17 cellular contexts compared by ENCODE assay signal in genomic region chr18:74478876-74479275, GRCh38. TPM values are rescaled to one million over a fixed set of nuclear protein-coding genes. Genes with fewer than 3 reads are reported as not detected.
DNase-seq lines count a peak whose midpoint lies in the region; ATAC-seq, FAIRE-seq and TF ChIP-seq lines count a peak whose summit lies in the region.
"Had no signal": no experiment of that assay in that cellular context is flagged by ENCODE, and none has a peak within 500 bp of the region (broad histone marks: within the 10 kb centered on the region; RNA-seq: fewer than 3 reads in every experiment).

No MANE protein-coding gene starts in this region.

- H2AK5ac ChIP-seq in trophoblast cell (ENCODE audit: low read length) = no peak overlapping the region

- no peak overlapping the region for H3K9ac ChIP-seq in trophoblast cell (ENCODE audit: low read length)

- whole genome bisulfite sequencing in trophoblast cell (ENCODE audit: extremely low coverage, insufficient coverage, insufficient read length) = no CpG with 5 or more reads among the region's 6 CpGs

- no peak overlapping the region for H3K27ac ChIP-seq in trophoblast cell (ENCODE audit: low read depth, low read length)
- H3K27ac ChIP-seq: RWPE1 had no signal

- H3K79me1 ChIP-seq in trophoblast cell (ENCODE audit: low read length) = no peaks in the 10 kb centered on the region

- no peak overlapping the region for H3K14ac ChIP-seq in trophoblast cell (ENCODE audit: low read length)

- FAIRE-seq in bronchial epithelial cell (lab: Jason Lieb, UNC) = no peak

- no peak overlapping the region for H4K12ac ChIP-seq in trophoblast cell (ENCODE audit: low read depth, low read length)

- DNase-seq in GM04504 (ENCODE audit: low read depth) (peak; percentile 23), NOMO-1 treated with DMSO at 0.1 percent for 48 hours (lab: John Stamatoyannopoulos, UW; ENCODE audit: unreplicated experiment) (peak; percentile 64), bronchial epithelial cell (ENCODE audit: low read depth) (peak; percentile 45), trophoblast cell (peak; percentile 72 to 94), NCI-H524 treated with DMSO at 0.1 percent for 48 hours (lab: John Stamatoyannopoulos, UW) (no peak)
- DNase-seq: C1 segment of cervical spinal cord, Caco-2, KBM-7, NCI-H1930, NCI-H2171 had no signal

- H3K4me2 ChIP-seq in trophoblast cell (ENCODE audit: low read length) = no peak overlapping the region
- H3K4me2 ChIP-seq: GM23338 had no signal

- H2AFZ ChIP-seq in trophoblast cell (ENCODE audit: insufficient read depth, low read length, poor library complexity) = no peak overlapping the region
- H2AFZ ChIP-seq: GM23338 had no signal

- ATAC-seq in GM21786 (IDR thresholded peaks at IDR 0.05; ENCODE audit: unreplicated experiment) (no peak), GM21825 (IDR thresholded peaks at IDR 0.05; ENCODE audit: unreplicated experiment) (no peak)
- ATAC-seq: GM23338 had no signal

- no peak overlapping the region for H2BK120ac ChIP-seq in trophoblast cell (ENCODE audit: insufficient read depth, low read length, poor library complexity)

- H3K9me3 ChIP-seq in trophoblast cell (ENCODE audit: insufficient read depth, low read depth, low read length) = no peaks in the 10 kb centered on the region
- H3K9me3 ChIP-seq: Caco-2 had no signal

- no peak overlapping the region for H4K8ac ChIP-seq in trophoblast cell (ENCODE audit: low read depth, low read length)

- no peak overlapping the region for H3K4ac ChIP-seq in trophoblast cell (ENCODE audit: low read depth, low read length)

- no peaks in the 10 kb centered on the region for H3K36me3 ChIP-seq in bronchial epithelial cell (ENCODE audit: control insufficient read depth, insufficient read depth, low read length)
- no peaks in the 10 kb centered on the region for H3K36me3 ChIP-seq in trophoblast cell (ENCODE audit: control insufficient read depth in 1 of 2, insufficient read depth in 2 of 2, low read length in 2 of 2)

- H3K18ac ChIP-seq in trophoblast cell (ENCODE audit: low read length) = no peak overlapping the region

- no peak overlapping the region for H4K91ac ChIP-seq in trophoblast cell (ENCODE audit: low read depth, low read length)

- no peaks in the 10 kb centered on the region for H3K79me2 ChIP-seq in trophoblast cell (ENCODE audit: control insufficient read depth, insufficient read depth, low read length, poor library complexity)

- no peak overlapping the region for H2BK5ac ChIP-seq in trophoblast cell (ENCODE audit: low read depth, low read length, poor library complexity)

- no peak overlapping the region for H3K4me3 ChIP-seq in bronchial epithelial cell (ENCODE audit: low read depth, low read length)
- H3K4me3 ChIP-seq in trophoblast cell (ENCODE audit: low read depth, low read length) = no peak overlapping the region
- H3K4me3 ChIP-seq: GM23338 had no signal

- TF ChIP-seq CTCF in bronchial epithelial cell (IDR thresholded peaks at IDR 0.05; ENCODE audit: insufficient read depth, low read length, severe bottlenecking) = no peak

- H3K23ac ChIP-seq in trophoblast cell (ENCODE audit: low read length) = no peak overlapping the region

- no peaks in the 10 kb centered on the region for H3K4me1 ChIP-seq in trophoblast cell (ENCODE audit: control insufficient read depth in 1 of 2, insufficient read depth in 2 of 2, low read length in 2 of 2)

- no peaks in the 10 kb centered on the region for H3K27me3 ChIP-seq in bronchial epithelial cell (ENCODE audit: control insufficient read depth, insufficient read depth, low read length)
- no peaks in the 10 kb centered on the region for H3K27me3 ChIP-seq in trophoblast cell (ENCODE audit: insufficient read depth, low read length)

- H2BK12ac ChIP-seq in trophoblast cell (ENCODE audit: low read length) = no peak overlapping the region

RNA-seq across cellular contexts. Expression of gene CNDP2, which starts 17.3 kb away (rescaled TPM):
- total RNA-seq in bronchial epithelial cell = 59.5 and 67.4 TPM in 2 replicates
- polyA plus RNA-seq in trophoblast cell (2013) = 190 and 204 TPM in 2 replicates

RNA-seq across cellular contexts. Expression of gene DIPK1C, which starts 21.8 kb away (rescaled TPM):
- not detected in 2 replicates for total RNA-seq in bronchial epithelial cell
- polyA plus RNA-seq in trophoblast cell (2013) = not detected in 2 replicates
- total RNA-seq: Caco-2, M059J, NCI-H460 had no signal
- polyA plus RNA-seq: AG04450, GM23338 had no signal

RNA-seq across cellular contexts. Expression of gene CNDP1, which starts 55.4 kb away (rescaled TPM):
- not detected in 2 replicates for total RNA-seq in bronchial epithelial cell
- 0.10 and 0.15 TPM in 2 replicates for polyA plus RNA-seq in trophoblast cell (2013)
- total RNA-seq: M059J, NCI-H460 had no signal
- polyA plus RNA-seq: AG04450 had no signal
